ENCODE assay signal across 1 cellular context in the genomic region with DNA sequence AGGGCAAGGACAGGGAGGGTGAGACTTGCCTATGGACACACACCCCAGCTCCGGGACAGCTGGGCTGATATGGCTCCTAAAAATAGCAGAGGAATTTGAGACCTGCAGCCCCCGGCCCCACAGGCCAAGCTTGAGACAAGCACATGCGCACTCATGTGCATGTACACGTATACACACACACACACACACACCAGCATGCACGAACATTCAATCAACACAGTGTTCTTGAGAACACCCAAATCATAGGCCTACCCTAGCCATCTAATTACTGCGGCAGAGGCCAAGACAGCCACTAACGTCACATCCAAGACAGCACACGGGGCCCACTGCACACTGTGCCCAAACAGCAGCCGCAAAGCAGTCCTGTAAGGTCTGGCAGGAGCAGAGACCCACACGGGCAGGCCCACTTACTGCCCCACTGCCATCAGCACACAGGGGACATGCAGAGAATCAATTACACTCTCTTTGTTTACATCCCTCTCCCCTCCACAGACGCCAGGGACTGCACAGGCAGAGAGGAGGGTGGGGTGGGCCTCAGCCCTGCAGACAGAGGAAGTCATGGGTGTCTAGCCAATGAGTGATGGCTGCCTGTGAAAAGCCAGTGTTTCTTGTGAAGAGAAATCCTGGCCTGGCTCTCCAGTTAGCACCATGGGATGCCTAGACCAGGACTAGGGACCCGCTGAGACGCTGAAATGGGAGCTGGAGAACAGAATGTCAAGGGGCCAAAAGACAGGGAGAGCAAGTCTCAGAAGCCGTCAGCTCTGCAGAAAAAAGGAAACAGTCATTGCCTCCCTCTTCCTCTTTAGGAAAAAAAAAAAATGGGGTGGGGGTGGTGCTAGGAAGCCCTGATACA.
A peak's percentile ranks its signal among the peaks of the same experiment; 100 is the strongest.
TF ChIP-seq lines count a peak whose summit lies in the region.

No MANE protein-coding gene starts in this region.

TF ChIP-seq in K562, 482 proteins besides CTCF, POLR2A, EP300 and RAD21 (continued from another document):
- TF ChIP-seq, protein P1, sequence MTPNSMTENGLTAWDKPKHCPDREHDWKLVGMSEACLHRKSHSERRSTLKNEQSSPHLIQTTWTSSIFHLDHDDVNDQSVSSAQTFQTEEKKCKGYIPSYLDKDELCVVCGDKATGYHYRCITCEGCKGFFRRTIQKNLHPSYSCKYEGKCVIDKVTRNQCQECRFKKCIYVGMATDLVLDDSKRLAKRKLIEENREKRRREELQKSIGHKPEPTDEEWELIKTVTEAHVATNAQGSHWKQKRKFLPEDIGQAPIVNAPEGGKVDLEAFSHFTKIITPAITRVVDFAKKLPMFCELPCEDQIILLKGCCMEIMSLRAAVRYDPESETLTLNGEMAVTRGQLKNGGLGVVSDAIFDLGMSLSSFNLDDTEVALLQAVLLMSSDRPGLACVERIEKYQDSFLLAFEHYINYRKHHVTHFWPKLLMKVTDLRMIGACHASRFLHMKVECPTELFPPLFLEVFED (CRISPR knock-in tag; conservative IDR thresholded peaks at IDR 0.05) = no peak
- TF ChIP-seq NRF1 (conservative IDR thresholded peaks at IDR 0.05 in 1 of 2, IDR thresholded peaks at IDR 0.05 in 1 of 2) (0 out of 4 replicates have a peak, but pooled peaks have one; percentile 22 to 31), ILF3 (IDR thresholded peaks at IDR 0.05; ENCODE audit: borderline replicate concordance) (no peak), CBX3 (IDR thresholded peaks at IDR 0.05; ENCODE audit: borderline replicate concordance in 1 of 2, low read length in 2 of 2) (no peak), DEAF1 (CRISPR knock-in tag; IDR thresholded peaks at IDR 0.05) (no peak), ELF2 (CRISPR knock-in tag; IDR thresholded peaks at IDR 0.05) (0 out of 2 replicates have a peak, but pooled peaks have one; percentile 33), HNRNPLL (IDR thresholded peaks at IDR 0.05; ENCODE audit: low read depth, low read length, poor library complexity, severe bottlenecking) (no peak), ZNF224 (CRISPR knock-in tag; IDR thresholded peaks at IDR 0.05) (no peak), ZNF384 (IDR thresholded peaks at IDR 0.05; ENCODE audit: low read depth, low read length) (peak; percentile 79), ZNF592 (IDR thresholded peaks at IDR 0.05) (no peak), SPI1 (IDR thresholded peaks at IDR 0.05; ENCODE audit: borderline replicate concordance, low read depth, low read length) (peak; percentile 50; the same call in 1 of the 2 replicates), BCOR (IDR thresholded peaks at IDR 0.05) (no peak), ZMIZ1 (IDR thresholded peaks at IDR 0.05; ENCODE audit: low read depth in 2 of 2, low read length in 2 of 2) (no peak), EWSR1 (IDR thresholded peaks at IDR 0.05; ENCODE audit: borderline replicate concordance, low read depth, partially characterized antibody) (no peak), ZNF75A (CRISPR knock-in tag; IDR thresholded peaks at IDR 0.05) (no peak), HNRNPH1 (optimal IDR thresholded peaks at IDR 0.05; ENCODE audit: low read depth, low read length) (no peak), GABPB1 (CRISPR knock-in tag; IDR thresholded peaks at IDR 0.05) (no peak), PRMT5 (CRISPR knock-in tag; IDR thresholded peaks at IDR 0.05) (no peak), SMARCB1 (IDR thresholded peaks at IDR 0.05; ENCODE audit: insufficient read length, low read depth) (no peak), TFAM (CRISPR knock-in tag; conservative IDR thresholded peaks at IDR 0.05) (no peak), ZNF766 (CRISPR knock-in tag; conservative IDR thresholded peaks at IDR 0.05) (no peak), POLR2G (IDR thresholded peaks at IDR 0.05; ENCODE audit: low read depth, low read length) (no peak), MEIS2 (IDR thresholded peaks at IDR 0.05; ENCODE audit: partially characterized antibody) (peak; percentile 49), FOXA3 (CRISPR knock-in tag; conservative IDR thresholded peaks at IDR 0.05 in 1 of 2, IDR thresholded peaks at IDR 0.05 in 1 of 2) (0 out of 4 replicates have a peak, but pooled peaks of 1 of the 2 experiments have one; percentile 44), KDM2B (CRISPR knock-in tag; IDR thresholded peaks at IDR 0.05) (no peak), PBX2 (CRISPR knock-in tag; IDR thresholded peaks at IDR 0.05; ENCODE audit: low read depth) (no peak), PBX2 (tag; conservative IDR thresholded peaks at IDR 0.05; ENCODE audit: low read depth) (peak; percentile 39), FOXK1 (CRISPR knock-in tag; IDR thresholded peaks at IDR 0.05; ENCODE audit: borderline replicate concordance) (no peak), MAFF (IDR thresholded peaks at IDR 0.05; ENCODE audit: low read length) (no peak), RBM15 (IDR thresholded peaks at IDR 0.05; ENCODE audit: insufficient read depth, low read length) (no peak)
- TF ChIP-seq, protein P2, sequence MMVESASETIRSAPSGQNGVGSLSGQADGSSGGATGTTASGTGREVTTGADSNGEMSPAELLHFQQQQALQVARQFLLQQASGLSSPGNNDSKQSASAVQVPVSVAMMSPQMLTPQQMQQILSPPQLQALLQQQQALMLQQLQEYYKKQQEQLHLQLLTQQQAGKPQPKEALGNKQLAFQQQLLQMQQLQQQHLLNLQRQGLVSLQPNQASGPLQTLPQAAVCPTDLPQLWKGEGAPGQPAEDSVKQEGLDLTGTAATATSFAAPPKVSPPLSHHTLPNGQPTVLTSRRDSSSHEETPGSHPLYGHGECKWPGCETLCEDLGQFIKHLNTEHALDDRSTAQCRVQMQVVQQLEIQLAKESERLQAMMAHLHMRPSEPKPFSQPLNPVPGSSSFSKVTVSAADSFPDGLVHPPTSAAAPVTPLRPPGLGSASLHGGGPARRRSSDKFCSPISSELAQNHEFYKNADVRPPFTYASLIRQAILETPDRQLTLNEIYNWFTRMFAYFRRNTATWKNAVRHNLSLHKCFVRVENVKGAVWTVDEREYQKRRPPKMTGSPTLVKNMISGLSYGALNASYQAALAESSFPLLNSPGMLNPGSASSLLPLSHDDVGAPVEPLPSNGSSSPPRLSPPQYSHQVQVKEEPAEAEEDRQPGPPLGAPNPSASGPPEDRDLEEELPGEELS (CRISPR knock-in tag; IDR thresholded peaks at IDR 0.05; ENCODE audit: borderline replicate concordance) = no peak
TF ChIP-seq in K562: peak in this region for 11.
